2 cellular contexts compared by ENCODE assay signal in the genomic region with DNA sequence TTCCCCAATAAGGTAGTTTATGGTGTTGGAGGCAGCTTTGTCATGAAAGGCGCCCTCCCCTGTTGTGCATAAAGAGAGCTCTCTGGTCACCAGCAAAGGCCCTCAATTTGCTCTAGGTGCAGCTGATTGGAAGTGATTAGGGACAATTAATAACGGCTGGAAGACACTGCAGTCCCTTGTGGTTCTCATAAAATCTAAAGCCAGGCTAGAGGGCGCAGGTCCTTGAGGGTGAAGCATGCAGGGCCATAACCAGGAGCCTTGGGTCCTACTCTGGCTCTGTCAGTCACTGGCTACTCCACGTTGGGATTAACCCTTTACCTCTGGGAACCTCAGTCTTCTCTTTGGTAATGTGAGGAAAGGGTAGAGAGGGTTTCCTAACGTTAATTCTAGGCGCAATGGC.
TF ChIP-seq lines count a peak whose summit lies in the region.

No MANE protein-coding gene starts in this region.

TF ChIP-seq in GM12878, 131 proteins besides CTCF, POLR2A, EP300 and RAD21 (continued from another document):
- TF ChIP-seq SMC3 (IDR thresholded peaks at IDR 0.05; ENCODE audit: borderline replicate concordance, low read length) (peak; percentile 12; the same call in 1 of the 2 replicates), MTA2 (IDR thresholded peaks at IDR 0.05; ENCODE audit: low read depth) (peak; percentile 15; the same call in 1 of the 2 replicates), TCF12 (IDR thresholded peaks at IDR 0.05; ENCODE audit: low read depth, low read length) (no peak)
- TF ChIP-seq, protein P1, sequence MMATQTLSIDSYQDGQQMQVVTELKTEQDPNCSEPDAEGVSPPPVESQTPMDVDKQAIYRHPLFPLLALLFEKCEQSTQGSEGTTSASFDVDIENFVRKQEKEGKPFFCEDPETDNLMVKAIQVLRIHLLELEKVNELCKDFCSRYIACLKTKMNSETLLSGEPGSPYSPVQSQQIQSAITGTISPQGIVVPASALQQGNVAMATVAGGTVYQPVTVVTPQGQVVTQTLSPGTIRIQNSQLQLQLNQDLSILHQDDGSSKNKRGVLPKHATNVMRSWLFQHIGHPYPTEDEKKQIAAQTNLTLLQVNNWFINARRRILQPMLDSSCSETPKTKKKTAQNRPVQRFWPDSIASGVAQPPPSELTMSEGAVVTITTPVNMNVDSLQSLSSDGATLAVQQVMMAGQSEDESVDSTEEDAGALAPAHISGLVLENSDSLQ (IDR thresholded peaks at IDR 0.05) = 0 out of 2 replicates have a peak, but pooled peaks have one; percentile 26

TF ChIP-seq in liver, 16 proteins besides CTCF, POLR2A, EP300 and RAD21 (continued from another document):
- TF ChIP-seq, protein P2, sequence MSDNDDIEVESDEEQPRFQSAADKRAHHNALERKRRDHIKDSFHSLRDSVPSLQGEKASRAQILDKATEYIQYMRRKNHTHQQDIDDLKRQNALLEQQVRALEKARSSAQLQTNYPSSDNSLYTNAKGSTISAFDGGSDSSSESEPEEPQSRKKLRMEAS (IDR thresholded peaks at IDR 0.05) = no peak
- TF ChIP-seq FOXA1 (IDR thresholded peaks at IDR 0.05) = no peak
